In genomic region chr2:133509777-133510176, GRCh38 we compare ENCODE assay signal across 20 cellular contexts. TPM values are rescaled to one million over a fixed set of nuclear protein-coding genes. Genes with fewer than 3 reads are reported as not detected.
"Had no signal": no experiment of that assay in that cellular context is flagged by ENCODE, and none has a peak within 500 bp of the region (broad histone marks: within the 10 kb centered on the region; RNA-seq: fewer than 3 reads in every experiment).

No MANE protein-coding gene starts in this region.

- H3K9me3 Mint-ChIP-seq: nephron progenitor cell; stimulated activated naive B cell treated with anti-CD40 and anti-IgM and Interleukin-4, amounts not matched to agents 10 μg/mL and 1 μg/mL and 100 μg/mL, for 72 hours had no signal

- H3K4me1 Mint-ChIP-seq: stimulated activated naive B cell treated with anti-CD40 and anti-IgM and Interleukin-4, amounts not matched to agents 10 μg/mL and 1 μg/mL and 100 μg/mL, for 72 hours; stimulated activated naive CD8-positive, alpha-beta T cell treated with anti-CD3 and anti-CD28 coated beads, Interleukin-15, amount 100 ng/mL, for 72 hours had no signal

- H3K27me3 ChIP-seq: colonic mucosa, esophagus squamous epithelium, heart left ventricle, right atrium auricular region, sigmoid colon, testis, tibial nerve had no signal

- H3K36me3 ChIP-seq: colonic mucosa, esophagus squamous epithelium, heart left ventricle, right atrium auricular region, sigmoid colon, tibial nerve had no signal

- ATAC-seq: heart left ventricle; naive thymus-derived CD4-positive, alpha-beta T cell; stimulated activated naive B cell treated with anti-CD40 and anti-IgM and Interleukin-4, amounts not matched to agents 10 μg/mL and 1 μg/mL and 100 μg/mL, for 72 hours; stimulated activated naive CD8-positive, alpha-beta T cell treated with anti-CD3 and anti-CD28 coated beads, Interleukin-15, amount 100 ng/mL, for 72 hours had no signal

- DNase-seq: colonic mucosa; effector CD8-positive, alpha-beta T cell; esophagus squamous epithelium; foreskin fibroblast; heart left ventricle; hippocampal formation; kidney glomerular epithelial cell; mesendoderm; naive thymus-derived CD4-positive, alpha-beta T cell; nephron progenitor cell; posterior cingulate gyrus; sigmoid colon; stimulated activated CD4-positive, alpha-beta T cell treated with anti-CD3 and anti-CD28 coated beads, Interleukin-2, amount 100 ng/mL, for 24 hours; stimulated activated CD4-positive, alpha-beta T cell treated with anti-CD3 and anti-CD28 coated beads, Interleukin-4, amount 100 ng/mL, for 4 hours; stimulated activated naive B cell treated with anti-CD40 and anti-IgM and Interleukin-4, amounts not matched to agents 10 μg/mL and 1 μg/mL and 100 μg/mL, for 72 hours; stimulated activated naive CD8-positive, alpha-beta T cell treated with anti-CD3 and anti-CD28 coated beads, Interleukin-15, amount 100 ng/mL, for 72 hours; testis had no signal

- H3K36me3 Mint-ChIP-seq: naive thymus-derived CD4-positive, alpha-beta T cell; stimulated activated naive B cell treated with anti-CD40 and anti-IgM and Interleukin-4, amounts not matched to agents 10 μg/mL and 1 μg/mL and 100 μg/mL, for 72 hours had no signal

- H3K4me3 Mint-ChIP-seq: naive thymus-derived CD4-positive, alpha-beta T cell; nephron progenitor cell; stimulated activated naive B cell treated with anti-CD40 and anti-IgM and Interleukin-4, amounts not matched to agents 10 μg/mL and 1 μg/mL and 100 μg/mL, for 72 hours; stimulated activated naive CD8-positive, alpha-beta T cell treated with anti-CD3 and anti-CD28 coated beads, Interleukin-15, amount 100 ng/mL, for 72 hours had no signal

- H3K27ac ChIP-seq: colonic mucosa, esophagus squamous epithelium, heart left ventricle, right atrium auricular region, sigmoid colon, skin epidermis, testis, tibial nerve had no signal

- H3K4me3 ChIP-seq: colonic mucosa, esophagus squamous epithelium, heart left ventricle, right atrium auricular region, sigmoid colon, skin epidermis, testis, tibial nerve had no signal

- H3K9me3 ChIP-seq: colonic mucosa, esophagus squamous epithelium, heart left ventricle, right atrium auricular region, sigmoid colon, testis, tibial nerve had no signal

- H3K4me1 ChIP-seq: colonic mucosa had no signal

- H3K27me3 Mint-ChIP-seq: stimulated activated naive B cell treated with anti-CD40 and anti-IgM and Interleukin-4, amounts not matched to agents 10 μg/mL and 1 μg/mL and 100 μg/mL, for 72 hours; stimulated activated naive CD8-positive, alpha-beta T cell treated with anti-CD3 and anti-CD28 coated beads, Interleukin-15, amount 100 ng/mL, for 72 hours had no signal

- H3K27ac Mint-ChIP-seq: naive thymus-derived CD4-positive, alpha-beta T cell; nephron progenitor cell; stimulated activated naive B cell treated with anti-CD40 and anti-IgM and Interleukin-4, amounts not matched to agents 10 μg/mL and 1 μg/mL and 100 μg/mL, for 72 hours had no signal

RNA-seq across cellular contexts. Expression of gene NCKAP5, which starts 58.5 kb away (rescaled TPM):
- polyA plus RNA-seq: naive thymus-derived CD4-positive, alpha-beta T cell had no signal
